ENCODE assay signal across 8 cellular contexts in genomic region chrX:78029663-78030062, GRCh38.
DNase-seq lines count a peak whose midpoint lies in the region; ATAC-seq, FAIRE-seq and TF ChIP-seq lines count a peak whose summit lies in the region.

No MANE protein-coding gene starts in this region.

- H3K27ac Mint-ChIP-seq in nephron: no peak overlapping the region

- no peak for TF ChIP-seq POLR2A in breast epithelium (IDR thresholded peaks at IDR 0.05)

- ATAC-seq in GM19463 (IDR thresholded peaks at IDR 0.05; ENCODE audit: unreplicated experiment) (no peak), HG03354 (IDR thresholded peaks at IDR 0.05; ENCODE audit: poor library complexity, severe bottlenecking, unreplicated experiment) (no peak)

- H3K4me3 ChIP-seq in GM06990 (replicated peaks; ENCODE audit: low read depth, low read length): no peak overlapping the region
- no peak overlapping the region for H3K4me3 ChIP-seq in breast epithelium

- intact Hi-C loops in breast epithelium (cut with DNase I; ENCODE audit: low total_unique reads): no loop called here

- H3K9me3 ChIP-seq in breast epithelium: no peaks in the 10 kb centered on the region

- no peaks in the 10 kb centered on the region for H3K27me3 Mint-ChIP-seq in nephron (ENCODE audit: low read depth)

- no peaks in the 10 kb centered on the region for H3K4me1 ChIP-seq in breast epithelium

- H3K4me3 Mint-ChIP-seq in nephron: no peak overlapping the region

- peak; percentile 96 for FAIRE-seq in A204.1 (lab: Jason Lieb, UNC)

- H3K9me3 Mint-ChIP-seq in nephron: peaks cover 5% of the 10 kb centered on the region

- peaks cover 4% of the 10 kb centered on the region for H3K36me3 Mint-ChIP-seq in nephron (ENCODE audit: low read depth)

- H3K27me3 ChIP-seq in GM06990 (replicated peaks; ENCODE audit: control insufficient read depth, insufficient read depth, low read length) (no peaks in the 10 kb centered on the region), breast epithelium (peaks cover 0 to 13% of the 10 kb centered on the region in 2 donors)

- H3K4me1 Mint-ChIP-seq in nephron: no peaks in the 10 kb centered on the region

- TF ChIP-seq CTCF in GM06990 (IDR thresholded peaks at IDR 0.05; ENCODE audit: insufficient read depth, low read length, poor library complexity, severe bottlenecking): peak; percentile 8
- TF ChIP-seq CTCF in breast epithelium (IDR thresholded peaks at IDR 0.05): peak in 2 of 3 donors; percentile 26 to 43
- peak; percentile 39 to 51 (median 40) for TF ChIP-seq CTCF in nephron (IDR thresholded peaks at IDR 0.05; ENCODE audit: unreplicated experiment in 3 of 3)

- no peak overlapping the region for H3K27ac ChIP-seq in breast epithelium

- DNase-seq in GM06990 (ENCODE audit: extremely low read depth, insufficient read length): no peak
- DNase-seq in NCI-H460 (ENCODE audit: extremely low read depth, low read depth): peak; percentile 48
- DNase-seq in breast epithelium (ENCODE audit: low spot score in 2 of 2): peak in 1 of 2 donors; percentile 49
- no peak for DNase-seq in effector CD8-positive, alpha-beta T cell (lab: John Stamatoyannopoulos, UW)

- no peaks in the 10 kb centered on the region for H3K36me3 ChIP-seq in GM06990 (ENCODE audit: control insufficient read depth, insufficient read depth, low read length)
- no peaks in the 10 kb centered on the region for H3K36me3 ChIP-seq in breast epithelium
